1 cellular context compared by ENCODE assay signal in genomic region chr2:27217173-27218121, GRCh38.
TF ChIP-seq lines count a peak whose summit lies in the region.

Gene CAD (plus strand): TSS chr2:27217369. CDS start chr2:27217552, 183 bp downstream.

TF ChIP-seq in HepG2, 621 proteins besides CTCF, POLR2A, EP300 and RAD21 (continued from another document and continues in another):
- TF ChIP-seq CCAR2 (optimal IDR thresholded peaks at IDR 0.05; ENCODE audit: low read depth, low read length) (no peak), GATAD2A (CRISPR knock-in tag; IDR thresholded peaks at IDR 0.05) (0 out of 2 replicates have a peak, but pooled peaks have one; percentile 25), ZNF333 (CRISPR knock-in tag; IDR thresholded peaks at IDR 0.05; ENCODE audit: borderline replicate concordance) (no peak), DNMT3B (CRISPR knock-in tag; conservative IDR thresholded peaks at IDR 0.05) (no peak), ZNF460 (CRISPR knock-in tag; IDR thresholded peaks at IDR 0.05; ENCODE audit: borderline replicate concordance) (no peak), PAF1 (CRISPR knock-in tag; IDR thresholded peaks at IDR 0.05) (no peak), REXO4 (CRISPR knock-in tag; IDR thresholded peaks at IDR 0.05; ENCODE audit: borderline replicate concordance) (no peak), ELK4 (CRISPR knock-in tag; IDR thresholded peaks at IDR 0.05; ENCODE audit: borderline replicate concordance) (no peak), ATF6 (CRISPR knock-in tag; conservative IDR thresholded peaks at IDR 0.05) (no peak), ZNF513 (CRISPR knock-in tag; conservative IDR thresholded peaks at IDR 0.05) (no peak), RERE (CRISPR knock-in tag; IDR thresholded peaks at IDR 0.05; ENCODE audit: low read depth) (no peak), ZBTB33 (CRISPR knock-in tag; IDR thresholded peaks at IDR 0.05) (peak; percentile 29; the same call in 1 of the 2 replicates), ZNF773 (CRISPR knock-in tag; IDR thresholded peaks at IDR 0.05; ENCODE audit: borderline replicate concordance) (peak; percentile 77; the same call in 1 of the 2 replicates), PRDM15 (CRISPR knock-in tag; IDR thresholded peaks at IDR 0.05) (no peak), MLXIP (CRISPR knock-in tag; IDR thresholded peaks at IDR 0.05; ENCODE audit: borderline replicate concordance) (no peak), SUZ12 (IDR thresholded peaks at IDR 0.05; ENCODE audit: low read depth, low read length) (no peak), ZNF782 (CRISPR knock-in tag; IDR thresholded peaks at IDR 0.05; ENCODE audit: borderline replicate concordance) (no peak), EED (CRISPR knock-in tag; IDR thresholded peaks at IDR 0.05) (no peak), ZNF34 (CRISPR knock-in tag; IDR thresholded peaks at IDR 0.05; ENCODE audit: borderline replicate concordance) (no peak), BATF2 (CRISPR knock-in tag; IDR thresholded peaks at IDR 0.05) (peak; percentile 41; the same call in 1 of the 2 replicates), TEAD2 (CRISPR knock-in tag; IDR thresholded peaks at IDR 0.05) (0 out of 2 replicates have a peak, but pooled peaks have one; percentile 71), MBNL3 (CRISPR knock-in tag; conservative IDR thresholded peaks at IDR 0.05) (no peak), ZNF576 (CRISPR knock-in tag; IDR thresholded peaks at IDR 0.05) (no peak), FOXA3 (CRISPR knock-in tag; IDR thresholded peaks at IDR 0.05) (no peak), YEATS4 (CRISPR knock-in tag; IDR thresholded peaks at IDR 0.05; ENCODE audit: borderline replicate concordance) (peak; percentile 90; the same call in 1 of the 2 replicates), NONO (IDR thresholded peaks at IDR 0.05) (no peak), NONO (CRISPR knock-in tag; conservative IDR thresholded peaks at IDR 0.05) (no peak; the same call in 1 of the 2 replicates), ZNF484 (CRISPR knock-in tag; IDR thresholded peaks at IDR 0.05; ENCODE audit: borderline replicate concordance, low read depth) (no peak), NAIF1 (CRISPR knock-in tag; IDR thresholded peaks at IDR 0.05; ENCODE audit: borderline replicate concordance) (no peak), SRSF9 (IDR thresholded peaks at IDR 0.05; ENCODE audit: borderline replicate concordance, insufficient read depth, low read depth, low read length, poor library complexity, severe bottlenecking) (no peak), STAG1 (CRISPR knock-in tag; IDR thresholded peaks at IDR 0.05) (peak; percentile 18), FLYWCH1 (CRISPR knock-in tag; IDR thresholded peaks at IDR 0.05) (no peak), TBL1XR1 (IDR thresholded peaks at IDR 0.05; ENCODE audit: borderline replicate concordance, low read length, partially characterized antibody) (no peak), GRHL1 (CRISPR knock-in tag; conservative IDR thresholded peaks at IDR 0.05) (no peak), MEIS1 (CRISPR knock-in tag; IDR thresholded peaks at IDR 0.05; ENCODE audit: borderline replicate concordance) (no peak), ZBTB1 (CRISPR knock-in tag; IDR thresholded peaks at IDR 0.05; ENCODE audit: borderline replicate concordance) (no peak)
